13 cellular contexts compared by ENCODE assay signal in genomic region chr10:119325131-119325530, GRCh38.
"Had no signal": no experiment of that assay in that cellular context is flagged by ENCODE, and none has a peak within 500 bp of the region (broad histone marks: within the 10 kb centered on the region; RNA-seq: fewer than 3 reads in every experiment).

No MANE protein-coding gene starts in this region.

- H3K27ac ChIP-seq: dorsolateral prefrontal cortex, neural progenitor cell, right atrium auricular region, tibial artery had no signal

- H3K4me3 ChIP-seq: dorsolateral prefrontal cortex, neural progenitor cell, right atrium auricular region, tibial artery had no signal

- H3K27me3 Mint-ChIP-seq: activated T-cell treated with anti-CD3 and anti-CD28 coated beads, Interleukin-2, amount 50 U/mL, for 24 hours had no signal

- H3K9me3 Mint-ChIP-seq: activated T-cell treated with anti-CD3 and anti-CD28 coated beads, Interleukin-2, amount 50 U/mL, for 24 hours; neural progenitor cell; stimulated activated effector memory CD8-positive, alpha-beta T cell treated with anti-CD3 and anti-CD28 coated beads, Interleukin-12 subunit alpha, Interleukin-12 subunit beta, amount 100 ng/mL, for 72 hours had no signal

- H3K4me3 Mint-ChIP-seq: activated naive CD8-positive, alpha-beta T cell treated with anti-CD3 and anti-CD28 coated beads, Interleukin-2, amount 10 ng/mL, durations not matched to agents 7 days and 5 days; activated T-cell treated with anti-CD3 and anti-CD28 coated beads, Interleukin-2, amount 50 U/mL, for 24 hours; neural progenitor cell; stimulated activated effector memory CD8-positive, alpha-beta T cell treated with anti-CD3 and anti-CD28 coated beads, Interleukin-12 subunit alpha, Interleukin-12 subunit beta, amount 100 ng/mL, for 72 hours had no signal

- DNase-seq: activated CD4-positive, alpha-beta T cell treated with anti-CD3 and anti-CD28 coated beads, Interleukin-2, amount 50 U/mL, for 4 hours; activated CD4-positive, CD25-positive, alpha-beta regulatory T cell treated with anti-CD3 and anti-CD28 coated beads, Interleukin-2, amount 50 U/mL, for 72 hours; activated naive CD8-positive, alpha-beta T cell treated with anti-CD3 and anti-CD28 coated beads, Interleukin-2, amount 10 ng/mL, durations not matched to agents 7 days and 5 days; activated T-cell treated with anti-CD3 and anti-CD28 coated beads, Interleukin-2, amount 50 U/mL, for 24 hours; anterior cingulate cortex; dorsolateral prefrontal cortex; foreskin melanocyte; kidney; small intestine; tibial artery had no signal

- H3K27ac Mint-ChIP-seq: activated naive CD8-positive, alpha-beta T cell treated with anti-CD3 and anti-CD28 coated beads, Interleukin-2, amount 10 ng/mL, durations not matched to agents 7 days and 5 days; activated T-cell treated with anti-CD3 and anti-CD28 coated beads, Interleukin-2, amount 50 U/mL, for 24 hours had no signal

- H3K36me3 ChIP-seq: neural progenitor cell had no signal

- H3K36me3 Mint-ChIP-seq: neural progenitor cell; stimulated activated effector memory CD8-positive, alpha-beta T cell treated with anti-CD3 and anti-CD28 coated beads, Interleukin-12 subunit alpha, Interleukin-12 subunit beta, amount 100 ng/mL, for 72 hours had no signal

- H3K27me3 ChIP-seq: dorsolateral prefrontal cortex, neural progenitor cell, right atrium auricular region, tibial artery had no signal

- H3K9me3 ChIP-seq: right atrium auricular region, tibial artery had no signal
